ENCODE assay signal across 1 cellular context in genomic region chr3:146581877-146582508, GRCh38.
TF ChIP-seq lines count a peak whose summit lies in the region.

No MANE protein-coding gene starts in this region.

TF ChIP-seq in K562, 482 proteins besides CTCF, POLR2A, EP300 and RAD21 (continued from another document):
- TF ChIP-seq ZNF239 (CRISPR knock-in tag; IDR thresholded peaks at IDR 0.05): no peak
- TF ChIP-seq JUNB (CRISPR knock-in tag; conservative IDR thresholded peaks at IDR 0.05): no peak
- no peak for TF ChIP-seq PHTF2 (CRISPR knock-in tag; IDR thresholded peaks at IDR 0.05)
- TF ChIP-seq RFX5 (IDR thresholded peaks at IDR 0.05; ENCODE audit: low read depth, low read length): no peak
- TF ChIP-seq SOX6 (IDR thresholded peaks at IDR 0.05): no peak
- TF ChIP-seq ILK (tag; IDR thresholded peaks at IDR 0.05; ENCODE audit: borderline replicate concordance, low read depth): no peak
- no peak for TF ChIP-seq HMGXB4 (CRISPR knock-in tag; IDR thresholded peaks at IDR 0.05)
- no peak for TF ChIP-seq ZC3H8 (IDR thresholded peaks at IDR 0.05)
- TF ChIP-seq PTTG1 (tag; IDR thresholded peaks at IDR 0.05; ENCODE audit: low read depth): peak; percentile 68
- TF ChIP-seq HDGF (IDR thresholded peaks at IDR 0.05): no peak
- peak; percentile 80 for TF ChIP-seq ZBTB17 (CRISPR knock-in tag; IDR thresholded peaks at IDR 0.05)
- TF ChIP-seq ATF3 (IDR thresholded peaks at IDR 0.05): no peak
- TF ChIP-seq ATF3 (CRISPR knock-in tag; conservative IDR thresholded peaks at IDR 0.05): no peak
- no peak for TF ChIP-seq GMEB1 (CRISPR knock-in tag; IDR thresholded peaks at IDR 0.05)
- TF ChIP-seq CHAMP1 (IDR thresholded peaks at IDR 0.05): no peak
- TF ChIP-seq COPS2 (conservative IDR thresholded peaks at IDR 0.05): no peak
- no peak for TF ChIP-seq BCL6 (CRISPR knock-in tag; IDR thresholded peaks at IDR 0.05)
- TF ChIP-seq ELF4 (CRISPR knock-in tag; IDR thresholded peaks at IDR 0.05): 0 out of 2 replicates have a peak, but pooled peaks have one; percentile 59
- TF ChIP-seq NRF1 (conservative IDR thresholded peaks at IDR 0.05 in 1 of 2, IDR thresholded peaks at IDR 0.05 in 1 of 2): no peak
- TF ChIP-seq ZNF280B (CRISPR knock-in tag; IDR thresholded peaks at IDR 0.05): no peak
- no peak for TF ChIP-seq ZBTB43 (CRISPR knock-in tag; IDR thresholded peaks at IDR 0.05)
- no peak for TF ChIP-seq RBM17 (IDR thresholded peaks at IDR 0.05; ENCODE audit: borderline replicate concordance, low read depth, low read length)
- no peak for TF ChIP-seq ZNF589 (CRISPR knock-in tag; IDR thresholded peaks at IDR 0.05; ENCODE audit: low read depth)
- no peak for TF ChIP-seq MEF2A (IDR thresholded peaks at IDR 0.05; ENCODE audit: control insufficient read depth, low read depth, low read length)
- TF ChIP-seq CBX1 (IDR thresholded peaks at IDR 0.05; ENCODE audit: low read depth): no peak
- TF ChIP-seq ZNF766 (CRISPR knock-in tag; conservative IDR thresholded peaks at IDR 0.05): no peak
- no peak for TF ChIP-seq TRIM28 (IDR thresholded peaks at IDR 0.05)
- TF ChIP-seq XRCC5 (IDR thresholded peaks at IDR 0.05; ENCODE audit: low read depth, low read length): no peak
- TF ChIP-seq CBFB (CRISPR knock-in tag; IDR thresholded peaks at IDR 0.05): no peak
- no peak for TF ChIP-seq ZNF584 (CRISPR knock-in tag; IDR thresholded peaks at IDR 0.05; ENCODE audit: low read depth)
- TF ChIP-seq ZNF740 (CRISPR knock-in tag; IDR thresholded peaks at IDR 0.05): no peak
- TF ChIP-seq ZNF740 (tag; IDR thresholded peaks at IDR 0.05): no peak
- no peak for TF ChIP-seq KDM2B (CRISPR knock-in tag; IDR thresholded peaks at IDR 0.05)
- TF ChIP-seq ZNF347 (CRISPR knock-in tag; IDR thresholded peaks at IDR 0.05; ENCODE audit: low read depth): no peak
- no peak for TF ChIP-seq ZNF232 (CRISPR knock-in tag; IDR thresholded peaks at IDR 0.05)
- TF ChIP-seq ZC3H4 (CRISPR knock-in tag; IDR thresholded peaks at IDR 0.05; ENCODE audit: borderline replicate concordance): no peak
- no peak for TF ChIP-seq DEAF1 (CRISPR knock-in tag; IDR thresholded peaks at IDR 0.05)
- no peak for TF ChIP-seq ZNF583 (CRISPR knock-in tag; IDR thresholded peaks at IDR 0.05)
- TF ChIP-seq BCLAF1 (IDR thresholded peaks at IDR 0.05; ENCODE audit: borderline replicate concordance in 1 of 2, control insufficient read depth in 1 of 2, low read depth in 2 of 2, low read length in 1 of 2): no peak
- no peak for TF ChIP-seq HMBOX1 (IDR thresholded peaks at IDR 0.05)
- no peak for TF ChIP-seq U2AF2 (optimal IDR thresholded peaks at IDR 0.05; ENCODE audit: low read depth, low read length)
- peak; percentile 82 for TF ChIP-seq ZNF311 (CRISPR knock-in tag; IDR thresholded peaks at IDR 0.05)
- no peak for TF ChIP-seq MIER1 (IDR thresholded peaks at IDR 0.05; ENCODE audit: low read depth)
- TF ChIP-seq ZSCAN29 (IDR thresholded peaks at IDR 0.05): no peak
- TF ChIP-seq TCF7 (IDR thresholded peaks at IDR 0.05; ENCODE audit: borderline replicate concordance): no peak
- no peak for TF ChIP-seq SRSF1 (IDR thresholded peaks at IDR 0.05; ENCODE audit: low read depth, low read length)
- TF ChIP-seq MCM7 (IDR thresholded peaks at IDR 0.05): no peak
- TF ChIP-seq NR0B1 (IDR thresholded peaks at IDR 0.05; ENCODE audit: partially characterized antibody): no peak
- no peak for TF ChIP-seq EP400 (IDR thresholded peaks at IDR 0.05)
- TF ChIP-seq CBFA2T2 (conservative IDR thresholded peaks at IDR 0.05): no peak
- no peak for TF ChIP-seq ZNF695 (CRISPR knock-in tag; IDR thresholded peaks at IDR 0.05)
- no peak for TF ChIP-seq ATF7 (IDR thresholded peaks at IDR 0.05)
- TF ChIP-seq ZNF124 (CRISPR knock-in tag; IDR thresholded peaks at IDR 0.05): no peak
